In genomic region chr2:173970421-173971042, GRCh38 we compare ENCODE assay signal across 19 cellular contexts.
"Had no signal": no experiment of that assay in that cellular context is flagged by ENCODE, and none has a peak within 500 bp of the region (broad histone marks: within the 10 kb centered on the region; RNA-seq: fewer than 3 reads in every experiment).

No MANE protein-coding gene starts in this region.

- H3K27ac Mint-ChIP-seq: activated CD8-positive, alpha-beta T cell treated with anti-CD3 and anti-CD28 coated beads for 36 hours; natural killer cell treated with Interleukin-12 subunit alpha and Interleukin-12 subunit beta and Interleukin-15 and Interleukin-18, amount 100 ng/mL, for 72 hours; T-cell had no signal

- DNase-seq: activated CD4-positive, alpha-beta T cell treated with anti-CD3 and anti-CD28 coated beads for 4 hours; activated CD8-positive, alpha-beta memory T cell treated with anti-CD3 and anti-CD28 coated beads, Interleukin-2, amount 50 U/mL, for 4 hours; activated CD8-positive, alpha-beta T cell treated with anti-CD3 and anti-CD28 coated beads for 36 hours; activated gamma-delta T cell; amygdala; body of pancreas; central memory CD4-positive, alpha-beta T cell; hippocampal formation; kidney glomerular epithelial cell; mesendoderm; occipital lobe; right cardiac atrium; stomach; T-cell; testis had no signal

- H3K27me3 Mint-ChIP-seq: activated CD8-positive, alpha-beta T cell treated with anti-CD3 and anti-CD28 coated beads for 36 hours had no signal

- H3K4me3 Mint-ChIP-seq: activated CD8-positive, alpha-beta T cell treated with anti-CD3 and anti-CD28 coated beads for 36 hours; natural killer cell treated with Interleukin-12 subunit alpha and Interleukin-12 subunit beta and Interleukin-15 and Interleukin-18, amount 100 ng/mL, for 72 hours; T-cell had no signal

- H3K9me3 Mint-ChIP-seq: activated CD8-positive, alpha-beta T cell treated with anti-CD3 and anti-CD28 coated beads for 36 hours; activated naive CD4-positive, alpha-beta T cell treated with anti-CD3 and anti-CD28 coated beads, Interleukin-2, amount 50 U/mL, for 72 hours; natural killer cell treated with Interleukin-12 subunit alpha and Interleukin-12 subunit beta and Interleukin-15 and Interleukin-18, amount 100 ng/mL, for 72 hours; T-cell had no signal

- H3K27me3 ChIP-seq: body of pancreas, stomach, testis had no signal

- ATAC-seq: body of pancreas, esophagus mucosa, right cardiac atrium, T-cell had no signal

- H3K4me3 ChIP-seq: body of pancreas, coronary artery, stomach, testis had no signal

- H3K27ac ChIP-seq: body of pancreas, coronary artery, stomach, testis had no signal

- H3K36me3 ChIP-seq: stomach had no signal

- H3K36me3 Mint-ChIP-seq: natural killer cell treated with Interleukin-12 subunit alpha and Interleukin-12 subunit beta and Interleukin-15 and Interleukin-18, amount 100 ng/mL, for 72 hours; T-cell had no signal

- H3K9me3 ChIP-seq: body of pancreas, stomach, testis had no signal
